In the genomic region with DNA sequence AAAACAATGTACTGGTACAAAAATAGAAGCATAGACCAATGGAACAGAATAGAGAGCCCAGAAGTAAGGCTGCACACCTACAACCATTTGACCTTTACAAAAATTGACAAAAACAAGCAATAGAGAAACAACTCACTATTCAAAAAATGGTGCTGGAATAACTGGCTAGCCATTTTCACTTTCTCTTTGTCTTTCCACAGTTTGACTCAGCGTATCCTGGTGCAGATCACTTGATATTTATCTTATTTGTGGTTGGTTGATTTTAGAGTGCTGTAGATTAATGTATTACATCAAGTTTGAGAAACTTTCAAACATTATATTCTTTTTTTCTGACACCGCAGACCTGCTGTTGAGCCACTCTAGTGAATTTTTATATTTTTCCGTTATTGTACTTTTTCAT, we compare ENCODE assay signal across 21 cellular contexts.
"Had no signal": no experiment of that assay in that cellular context is flagged by ENCODE, and none has a peak within 500 bp of the region (broad histone marks: within the 10 kb centered on the region; RNA-seq: fewer than 3 reads in every experiment).

No MANE protein-coding gene starts in this region.

- H3K27ac Mint-ChIP-seq: activated CD4-positive, alpha-beta memory T cell treated with anti-CD3 and anti-CD28 coated beads for 36 hours; activated CD4-positive, alpha-beta T cell treated with anti-CD3 and anti-CD28 coated beads for 36 hours; activated naive CD4-positive, alpha-beta T cell treated with anti-CD3 and anti-CD28 coated beads, Interleukin-2, amount 50 U/mL, for 24 hours; activated T-cell treated with anti-CD3 and anti-CD28 coated beads, Interleukin-2, amount 50 U/mL, for 24 hours; naive thymus-derived CD4-positive, alpha-beta T cell; stimulated activated naive CD8-positive, alpha-beta T cell treated with anti-CD3 and anti-CD28 coated beads, Interleukin-15, Interleukin-2, amounts not matched to agents 100 ng/mL and 50 ng/mL, for 24 hours had no signal

- H3K27ac ChIP-seq: body of pancreas, colonic mucosa, esophagus muscularis mucosa, left ventricle myocardium inferior, pancreas, sigmoid colon, spleen, suprapubic skin, upper lobe of left lung, WERI-Rb-1 had no signal

- H3K4me3 ChIP-seq: body of pancreas, colonic mucosa, esophagus muscularis mucosa, left ventricle myocardium inferior, pancreas, sigmoid colon, spleen, suprapubic skin, upper lobe of left lung had no signal

- H3K36me3 Mint-ChIP-seq: activated CD4-positive, alpha-beta memory T cell treated with anti-CD3 and anti-CD28 coated beads for 36 hours; activated naive CD4-positive, alpha-beta T cell treated with anti-CD3 and anti-CD28 coated beads, Interleukin-2, amount 50 U/mL, for 24 hours had no signal

- H3K4me1 ChIP-seq: body of pancreas, colonic mucosa, esophagus muscularis mucosa, left ventricle myocardium inferior, pancreas, sigmoid colon, spleen, suprapubic skin, upper lobe of left lung had no signal

- ATAC-seq: activated CD4-positive, alpha-beta T cell treated with anti-CD3 and anti-CD28 coated beads for 36 hours; body of pancreas; naive thymus-derived CD4-positive, alpha-beta T cell; pancreas had no signal

- DNase-seq: activated CD4-positive, alpha-beta memory T cell treated with anti-CD3 and anti-CD28 coated beads for 36 hours; activated CD4-positive, alpha-beta T cell treated with anti-CD3 and anti-CD28 coated beads for 36 hours; activated effector memory CD4-positive, alpha-beta T cell treated with anti-CD3 and anti-CD28 coated beads, Interleukin-2, amount 50 U/mL, for 16 hours; activated T-cell treated with anti-CD3 and anti-CD28 coated beads, Interleukin-2, amount 50 U/mL, for 24 hours; body of pancreas; caudate nucleus; colonic mucosa; foreskin fibroblast; glutamatergic neuron; left ventricle myocardium inferior; naive thymus-derived CD4-positive, alpha-beta T cell; pancreas; sigmoid colon; spleen; T1000; upper lobe of left lung; WERI-Rb-1 had no signal

- H3K27me3 Mint-ChIP-seq: activated CD4-positive, alpha-beta memory T cell treated with anti-CD3 and anti-CD28 coated beads for 36 hours; activated CD4-positive, alpha-beta T cell treated with anti-CD3 and anti-CD28 coated beads for 36 hours; activated naive CD4-positive, alpha-beta T cell treated with anti-CD3 and anti-CD28 coated beads, Interleukin-2, amount 50 U/mL, for 24 hours; activated T-cell treated with anti-CD3 and anti-CD28 coated beads, Interleukin-2, amount 50 U/mL, for 24 hours; naive thymus-derived CD4-positive, alpha-beta T cell; stimulated activated naive CD8-positive, alpha-beta T cell treated with anti-CD3 and anti-CD28 coated beads, Interleukin-15, Interleukin-2, amounts not matched to agents 100 ng/mL and 50 ng/mL, for 24 hours had no signal

- H3K4me1 Mint-ChIP-seq: activated CD4-positive, alpha-beta T cell treated with anti-CD3 and anti-CD28 coated beads for 36 hours; activated naive CD4-positive, alpha-beta T cell treated with anti-CD3 and anti-CD28 coated beads, Interleukin-2, amount 50 U/mL, for 24 hours; naive thymus-derived CD4-positive, alpha-beta T cell had no signal

- H3K4me3 Mint-ChIP-seq: activated CD4-positive, alpha-beta memory T cell treated with anti-CD3 and anti-CD28 coated beads for 36 hours; activated CD4-positive, alpha-beta T cell treated with anti-CD3 and anti-CD28 coated beads for 36 hours; activated naive CD4-positive, alpha-beta T cell treated with anti-CD3 and anti-CD28 coated beads, Interleukin-2, amount 50 U/mL, for 24 hours; activated T-cell treated with anti-CD3 and anti-CD28 coated beads, Interleukin-2, amount 50 U/mL, for 24 hours; naive thymus-derived CD4-positive, alpha-beta T cell; stimulated activated naive CD8-positive, alpha-beta T cell treated with anti-CD3 and anti-CD28 coated beads, Interleukin-15, Interleukin-2, amounts not matched to agents 100 ng/mL and 50 ng/mL, for 24 hours had no signal

- H3K27me3 ChIP-seq: body of pancreas, colonic mucosa, esophagus muscularis mucosa, pancreas, sigmoid colon, spleen, suprapubic skin, upper lobe of left lung had no signal

- H3K36me3 ChIP-seq: colonic mucosa, esophagus muscularis mucosa, left ventricle myocardium inferior, pancreas, sigmoid colon, spleen, suprapubic skin, upper lobe of left lung, WERI-Rb-1 had no signal

- H3K9me3 ChIP-seq: body of pancreas, colonic mucosa, esophagus muscularis mucosa, pancreas, sigmoid colon, suprapubic skin, upper lobe of left lung had no signal
